ENCODE assay signal across 9 cellular contexts in genomic region chr1:230112131-230112701, GRCh38. TPM values are rescaled to one million over a fixed set of nuclear protein-coding genes. Genes with fewer than 3 reads are reported as not detected.
DNase-seq lines count a peak whose midpoint lies in the region; ATAC-seq and TF ChIP-seq lines count a peak whose summit lies in the region.
"Had no signal": no experiment of that assay in that cellular context is flagged by ENCODE, and none has a peak within 500 bp of the region (broad histone marks: within the 10 kb centered on the region; RNA-seq: fewer than 3 reads in every experiment).

No MANE protein-coding gene starts in this region.

- peak overlapping the region; percentile 62 for H3K4me2 ChIP-seq in OCI-LY3 (ENCODE audit: low read length)

- peak in 1 of 2 experiments; percentile 62 for DNase-seq in HL-60 (ENCODE audit: low read depth in 1 of 2, low spot score in 1 of 2)
- peak; percentile 73 for DNase-seq in retina
- no peak for DNase-seq in activated CD8-positive, alpha-beta memory T cell treated with anti-CD3 and anti-CD28 coated beads, Interleukin-2, amount 50 U/mL, for 4 hours
- DNase-seq in brain microvascular endothelial cell: no peak
- DNase-seq: effector memory CD8-positive, alpha-beta T cell had no signal

- peak overlapping the region; percentile 3; the same call in 1 of the 2 replicates for H3K9ac ChIP-seq in OCI-LY3 (ENCODE audit: low read length)
- H3K9ac ChIP-seq: parathyroid adenoma had no signal

- WGBS in gastroesophageal sphincter (ENCODE audit: low coverage in 1 of 2), 2 donors: 29 to 67% methylated on average over 1 to 2 of the region's 7 CpGs

- H3K27me3 ChIP-seq in HL-60 (ENCODE audit: insufficient read depth, poor library complexity, severe bottlenecking) (no peaks in the 10 kb centered on the region), OCI-LY3 (ENCODE audit: low read depth, low read length) (no peaks in the 10 kb centered on the region; the same call in 1 of the 2 replicates), gastroesophageal sphincter (no peaks in the 10 kb centered on the region), brain microvascular endothelial cell (replicated peaks) (no peaks in the 10 kb centered on the region)

- peaks cover 69% of the 10 kb centered on the region for H3K4me1 ChIP-seq in OCI-LY3 (ENCODE audit: low read length)
- peaks cover 0 to 98% (median 28%) of the 10 kb centered on the region in 3 donors for H3K4me1 ChIP-seq in gastroesophageal sphincter
- H3K4me1 ChIP-seq: parathyroid adenoma had no signal

- TF ChIP-seq CTCF in HL-60 (IDR thresholded peaks at IDR 0.05; ENCODE audit: insufficient read depth, low read length): no peak
- TF ChIP-seq CTCF in OCI-LY3 (IDR thresholded peaks at IDR 0.05; ENCODE audit: low read depth, low read length): no peak
- TF ChIP-seq CTCF in gastroesophageal sphincter (IDR thresholded peaks at IDR 0.05): no peak
- no peak for TF ChIP-seq CTCF in brain microvascular endothelial cell (IDR thresholded peaks at IDR 0.05; ENCODE audit: low read depth, low read length, missing control alignments)

- no peak overlapping the region for H2AFZ ChIP-seq in OCI-LY3 (ENCODE audit: low read depth, low read length)
- H2AFZ ChIP-seq: parathyroid adenoma had no signal

- H4K20me1 ChIP-seq in OCI-LY3 (ENCODE audit: insufficient read depth, low read length): peaks cover 45% of the 10 kb centered on the region

- H3K36me3 ChIP-seq in OCI-LY3 (replicated peaks; ENCODE audit: low read depth, low read length): peaks cover 10% of the 10 kb centered on the region
- H3K36me3 ChIP-seq in gastroesophageal sphincter: peaks cover 0 to 16% of the 10 kb centered on the region in 2 donors
- no peaks in the 10 kb centered on the region for H3K36me3 ChIP-seq in brain microvascular endothelial cell (replicated peaks)

- no peak for TF ChIP-seq POLR2A in gastroesophageal sphincter (IDR thresholded peaks at IDR 0.05)

- ATAC-seq in gastroesophageal sphincter (peak; percentile 24), HG03045 (IDR thresholded peaks at IDR 0.05; ENCODE audit: unreplicated experiment) (no peak)
- ATAC-seq: effector memory CD8-positive, alpha-beta T cell had no signal

- peaks cover 60% of the 10 kb centered on the region for H3K79me2 ChIP-seq in OCI-LY3 (ENCODE audit: low read length)

- no peak for TF ChIP-seq EP300 in gastroesophageal sphincter (IDR thresholded peaks at IDR 0.05)

- no peaks in the 10 kb centered on the region for H3K9me3 ChIP-seq in OCI-LY3 (ENCODE audit: insufficient read depth, low read length)
- no peaks in the 10 kb centered on the region for H3K9me3 ChIP-seq in gastroesophageal sphincter

- no peak overlapping the region for H3K4me3 ChIP-seq in HL-60 (replicated peaks; ENCODE audit: insufficient read depth, low read length)
- H3K4me3 ChIP-seq in OCI-LY3 (ENCODE audit: low read length): peak overlapping the region; percentile 22; the same call in 1 of the 2 replicates
- H3K4me3 ChIP-seq in gastroesophageal sphincter: no peak overlapping the region
- no peak overlapping the region for H3K4me3 ChIP-seq in brain microvascular endothelial cell (ENCODE audit: low read depth, low read length)

- in situ Hi-C loops in brain microvascular endothelial cell (cut with HindIII; ENCODE audit: low pct_ligation_motif_present, low sequenced_read_pairs): no loop called here

- H3K27ac ChIP-seq in HL-60 (replicated peaks) (peak overlapping the region; percentile 49; the same call in 1 of the 2 replicates), OCI-LY3 (ENCODE audit: low read length) (no peak overlapping the region), gastroesophageal sphincter (peak overlapping the region in 3 of 4 donors; percentile 49 to 58 (median 50)), brain microvascular endothelial cell (no peak overlapping the region)
- H3K27ac ChIP-seq: parathyroid adenoma had no signal

RNA-seq across cellular contexts. Expression of gene GALNT2, which starts 45.2 kb away (rescaled TPM):
- total RNA-seq in gastroesophageal sphincter: 100 to 1,000 TPM in 3 of 4 donors, 10 to 100 TPM in 1; 95.3 to 160 (median 134) TPM

Comparison
In these comparisons a context has a peak if more than half of its experiments do, and no peak if none do; other contexts are left out.
1. H3K27ac ChIP-seq: peak in HL-60 (single experiment) and gastroesophageal sphincter (3 of 4); none in OCI-LY3 (single experiment) and brain microvascular endothelial cell (single experiment).